ENCODE assay signal across 1 cellular context in the genomic region with DNA sequence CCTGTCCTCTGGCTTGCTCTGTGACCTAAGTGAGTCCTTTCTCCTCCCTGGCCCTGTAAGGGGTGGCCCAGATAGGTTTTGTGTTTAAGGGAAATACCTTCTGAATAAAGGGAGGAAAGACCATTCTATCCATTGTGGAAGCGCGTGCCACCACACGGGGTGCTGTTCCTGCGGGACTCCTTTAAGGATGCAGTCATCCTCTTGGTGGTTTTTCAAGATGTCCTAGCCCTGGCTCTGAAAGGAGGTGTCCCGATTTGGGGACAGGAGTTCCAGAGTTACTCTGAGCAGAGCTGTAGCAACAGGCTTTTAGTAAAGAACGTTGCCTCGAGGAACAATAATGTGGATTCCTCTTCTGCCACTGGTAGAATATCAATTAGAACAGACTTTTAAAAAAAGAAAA.
TF ChIP-seq lines count a peak whose summit lies in the region.

No MANE protein-coding gene starts in this region.

TF ChIP-seq in K562, 482 proteins besides CTCF, POLR2A, EP300 and RAD21 (continued from another document):
- TF ChIP-seq ZNF592 (IDR thresholded peaks at IDR 0.05), result no peak
- no peak for TF ChIP-seq RHOXF2B (CRISPR knock-in tag; conservative IDR thresholded peaks at IDR 0.05)
- TF ChIP-seq ZNF644 (tag; IDR thresholded peaks at IDR 0.05; ENCODE audit: low read depth), result no peak
- no peak for TF ChIP-seq FOSL1 (tag; conservative IDR thresholded peaks at IDR 0.05)
- TF ChIP-seq PYGO2 (tag; IDR thresholded peaks at IDR 0.05), result peak; percentile 54; the same call in 1 of the 2 replicates
- TF ChIP-seq SRSF9 (IDR thresholded peaks at IDR 0.05; ENCODE audit: borderline replicate concordance, low read depth, low read length), result no peak
- TF ChIP-seq, protein P1, sequence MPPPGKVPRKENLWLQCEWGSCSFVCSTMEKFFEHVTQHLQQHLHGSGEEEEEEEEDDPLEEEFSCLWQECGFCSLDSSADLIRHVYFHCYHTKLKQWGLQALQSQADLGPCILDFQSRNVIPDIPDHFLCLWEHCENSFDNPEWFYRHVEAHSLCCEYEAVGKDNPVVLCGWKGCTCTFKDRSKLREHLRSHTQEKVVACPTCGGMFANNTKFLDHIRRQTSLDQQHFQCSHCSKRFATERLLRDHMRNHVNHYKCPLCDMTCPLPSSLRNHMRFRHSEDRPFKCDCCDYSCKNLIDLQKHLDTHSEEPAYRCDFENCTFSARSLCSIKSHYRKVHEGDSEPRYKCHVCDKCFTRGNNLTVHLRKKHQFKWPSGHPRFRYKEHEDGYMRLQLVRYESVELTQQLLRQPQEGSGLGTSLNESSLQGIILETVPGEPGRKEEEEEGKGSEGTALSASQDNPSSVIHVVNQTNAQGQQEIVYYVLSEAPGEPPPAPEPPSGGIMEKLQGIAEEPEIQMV (tag; conservative IDR thresholded peaks at IDR 0.05; ENCODE audit: low read depth), result 0 out of 2 replicates have a peak, but pooled peaks have one; percentile 36
- TF ChIP-seq PTTG1 (tag; IDR thresholded peaks at IDR 0.05; ENCODE audit: low read depth), result peak; percentile 46; the same call in 1 of the 2 replicates
- TF ChIP-seq CXXC5 (CRISPR knock-in tag; IDR thresholded peaks at IDR 0.05), result peak; percentile 34; the same call in 1 of the 2 replicates
- peak; percentile 76 for TF ChIP-seq DMBX1 (CRISPR knock-in tag; IDR thresholded peaks at IDR 0.05; ENCODE audit: borderline replicate concordance)
- no peak for TF ChIP-seq ZNF511 (CRISPR knock-in tag; IDR thresholded peaks at IDR 0.05)
- no peak for TF ChIP-seq NCOA2 (IDR thresholded peaks at IDR 0.05; ENCODE audit: partially characterized antibody in 2 of 2)
- no peak; a peak in 1 of 4 replicates for TF ChIP-seq TEAD1 (CRISPR knock-in tag; IDR thresholded peaks at IDR 0.05)
- TF ChIP-seq FOXK1 (CRISPR knock-in tag; IDR thresholded peaks at IDR 0.05; ENCODE audit: borderline replicate concordance), result no peak
- no peak for TF ChIP-seq TCF7 (IDR thresholded peaks at IDR 0.05; ENCODE audit: borderline replicate concordance)
- TF ChIP-seq PURB (CRISPR knock-in tag; IDR thresholded peaks at IDR 0.05; ENCODE audit: low read depth), result no peak
- TF ChIP-seq NBN (IDR thresholded peaks at IDR 0.05; ENCODE audit: low read depth), result no peak
- no peak for TF ChIP-seq CHD4 (IDR thresholded peaks at IDR 0.05; ENCODE audit: insufficient read depth, insufficient replicate concordance, low read depth, low read length, poor library complexity, severe bottlenecking)
- no peak for TF ChIP-seq ZZZ3 (IDR thresholded peaks at IDR 0.05)
- TF ChIP-seq, protein P2, sequence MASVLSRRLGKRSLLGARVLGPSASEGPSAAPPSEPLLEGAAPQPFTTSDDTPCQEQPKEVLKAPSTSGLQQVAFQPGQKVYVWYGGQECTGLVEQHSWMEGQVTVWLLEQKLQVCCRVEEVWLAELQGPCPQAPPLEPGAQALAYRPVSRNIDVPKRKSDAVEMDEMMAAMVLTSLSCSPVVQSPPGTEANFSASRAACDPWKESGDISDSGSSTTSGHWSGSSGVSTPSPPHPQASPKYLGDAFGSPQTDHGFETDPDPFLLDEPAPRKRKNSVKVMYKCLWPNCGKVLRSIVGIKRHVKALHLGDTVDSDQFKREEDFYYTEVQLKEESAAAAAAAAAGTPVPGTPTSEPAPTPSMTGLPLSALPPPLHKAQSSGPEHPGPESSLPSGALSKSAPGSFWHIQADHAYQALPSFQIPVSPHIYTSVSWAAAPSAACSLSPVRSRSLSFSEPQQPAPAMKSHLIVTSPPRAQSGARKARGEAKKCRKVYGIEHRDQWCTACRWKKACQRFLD (CRISPR knock-in tag; IDR thresholded peaks at IDR 0.05), result 0 out of 2 replicates have a peak, but pooled peaks have one; percentile 42
- TF ChIP-seq, protein P3, sequence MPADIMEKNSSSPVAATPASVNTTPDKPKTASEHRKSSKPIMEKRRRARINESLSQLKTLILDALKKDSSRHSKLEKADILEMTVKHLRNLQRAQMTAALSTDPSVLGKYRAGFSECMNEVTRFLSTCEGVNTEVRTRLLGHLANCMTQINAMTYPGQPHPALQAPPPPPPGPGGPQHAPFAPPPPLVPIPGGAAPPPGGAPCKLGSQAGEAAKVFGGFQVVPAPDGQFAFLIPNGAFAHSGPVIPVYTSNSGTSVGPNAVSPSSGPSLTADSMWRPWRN (IDR thresholded peaks at IDR 0.05; ENCODE audit: low read depth), result no peak
- TF ChIP-seq, protein P4, sequence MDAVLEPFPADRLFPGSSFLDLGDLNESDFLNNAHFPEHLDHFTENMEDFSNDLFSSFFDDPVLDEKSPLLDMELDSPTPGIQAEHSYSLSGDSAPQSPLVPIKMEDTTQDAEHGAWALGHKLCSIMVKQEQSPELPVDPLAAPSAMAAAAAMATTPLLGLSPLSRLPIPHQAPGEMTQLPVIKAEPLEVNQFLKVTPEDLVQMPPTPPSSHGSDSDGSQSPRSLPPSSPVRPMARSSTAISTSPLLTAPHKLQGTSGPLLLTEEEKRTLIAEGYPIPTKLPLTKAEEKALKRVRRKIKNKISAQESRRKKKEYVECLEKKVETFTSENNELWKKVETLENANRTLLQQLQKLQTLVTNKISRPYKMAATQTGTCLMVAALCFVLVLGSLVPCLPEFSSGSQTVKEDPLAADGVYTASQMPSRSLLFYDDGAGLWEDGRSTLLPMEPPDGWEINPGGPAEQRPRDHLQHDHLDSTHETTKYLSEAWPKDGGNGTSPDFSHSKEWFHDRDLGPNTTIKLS (IDR thresholded peaks at IDR 0.05; ENCODE audit: borderline replicate concordance, low read depth), result no peak
- TF ChIP-seq ZNF586 (CRISPR knock-in tag; conservative IDR thresholded peaks at IDR 0.05), result no peak
- no peak for TF ChIP-seq HIVEP1 (CRISPR knock-in tag; IDR thresholded peaks at IDR 0.05)
